Comparison of ENCODE assay signal across 22 cellular contexts in the genomic region with DNA sequence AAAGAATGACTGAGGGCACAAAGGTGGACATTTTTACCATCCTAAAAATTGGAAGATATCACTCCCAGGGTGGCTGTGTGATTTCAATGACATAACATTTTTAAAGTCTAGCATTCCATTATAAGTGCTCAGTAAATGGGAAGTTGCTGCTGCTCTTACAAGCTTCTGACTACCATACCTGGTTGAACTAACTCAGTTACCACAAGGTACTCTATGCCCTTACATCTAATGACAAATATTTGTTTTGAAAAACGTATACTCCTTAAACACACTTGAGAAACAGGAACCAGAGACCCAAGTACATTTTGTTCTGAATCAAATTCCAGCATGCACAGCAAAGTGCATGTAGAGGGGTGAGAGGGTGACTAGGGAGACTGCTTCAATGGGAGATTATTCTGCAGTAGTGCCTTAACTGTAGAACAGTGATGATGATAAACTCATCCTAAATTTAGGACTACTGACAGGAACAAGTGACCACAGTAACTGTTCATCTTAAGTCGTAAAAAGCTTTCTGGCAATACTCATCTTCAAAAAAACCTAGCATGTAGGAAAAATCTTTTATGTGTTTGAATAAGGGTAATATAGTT.
DNase-seq lines count a peak whose midpoint lies in the region; ATAC-seq and TF ChIP-seq lines count a peak whose summit lies in the region.
"Had no signal": no experiment of that assay in that cellular context is flagged by ENCODE, and none has a peak within 500 bp of the region (broad histone marks: within the 10 kb centered on the region; RNA-seq: fewer than 3 reads in every experiment).

No MANE protein-coding gene starts in this region.

- no peaks in the 10 kb centered on the region for H3K9me3 Mint-ChIP-seq in natural killer cell
- no peaks in the 10 kb centered on the region for H3K9me3 Mint-ChIP-seq in natural killer cell treated with Interleukin-12 subunit alpha and Interleukin-12 subunit beta and Interleukin-15 and Interleukin-18, amount 100 ng/mL, for 72 hours
- H3K9me3 Mint-ChIP-seq: activated naive CD8-positive, alpha-beta T cell treated with anti-CD3 and anti-CD28 coated beads, Interleukin-2, amount 10 ng/mL, durations not matched to agents 7 days and 5 days; CD14-positive monocyte; naive B cell; stimulated activated memory B cell treated with anti-CD40 and anti-IgM and Interleukin-4, amounts not matched to agents 10 μg/mL and 1 μg/mL and 100 μg/mL, for 72 hours had no signal

- H3K4me2 ChIP-seq in hepatocyte, result peak overlapping the region; percentile 21
- H3K4me2 ChIP-seq in smooth muscle cell, result peak overlapping the region; percentile 2
- H3K4me2 ChIP-seq: KMS-11, SK-N-SH had no signal

- H3K79me2 ChIP-seq in hepatocyte (peaks cover 99% of the 10 kb centered on the region), smooth muscle cell (ENCODE audit: low read depth) (peaks cover 97% of the 10 kb centered on the region)

- H3K9me3 ChIP-seq in hepatocyte (ENCODE audit: low read depth) (no peaks in the 10 kb centered on the region), smooth muscle cell (replicated peaks; ENCODE audit: low read depth) (no peaks in the 10 kb centered on the region)
- H3K9me3 ChIP-seq: body of pancreas, lower lobe of right lung, SK-N-SH had no signal

- 63% methylated on average over 2 of the region's 2 CpGs for WGBS in hepatocyte (ENCODE audit: low lambda C conversion rate, missing lambda C conversion rate)
- 62% methylated on average over 2 of the region's 2 CpGs for WGBS in smooth muscle cell (ENCODE audit: low lambda C conversion rate)

- H4K20me1 ChIP-seq in hepatocyte (ENCODE audit: insufficient read depth, poor library complexity, severe bottlenecking) (peaks cover 99% of the 10 kb centered on the region), smooth muscle cell (ENCODE audit: low read depth) (peaks cover 100% of the 10 kb centered on the region)

- H3K4me1 Mint-ChIP-seq in natural killer cell, result peaks cover 84 to 91% of the 10 kb centered on the region in 2 donors
- peaks cover 57 to 61% of the 10 kb centered on the region in 2 donors for H3K4me1 Mint-ChIP-seq in natural killer cell treated with Interleukin-12 subunit alpha and Interleukin-12 subunit beta and Interleukin-15 and Interleukin-18, amount 100 ng/mL, for 72 hours (ENCODE audit: low read depth in 2 of 2)

- H3K27me3 Mint-ChIP-seq in natural killer cell (ENCODE audit: low read depth in 2 of 2), result no peaks in the 10 kb centered on the region
- no peaks in the 10 kb centered on the region for H3K27me3 Mint-ChIP-seq in natural killer cell treated with Interleukin-12 subunit alpha and Interleukin-12 subunit beta and Interleukin-15 and Interleukin-18, amount 100 ng/mL, for 72 hours
- H3K27me3 Mint-ChIP-seq: activated naive CD8-positive, alpha-beta T cell treated with anti-CD3 and anti-CD28 coated beads, Interleukin-2, amount 10 ng/mL, durations not matched to agents 7 days and 5 days; naive B cell; stimulated activated memory B cell treated with anti-CD40 and anti-IgM and Interleukin-4, amounts not matched to agents 10 μg/mL and 1 μg/mL and 100 μg/mL, for 72 hours had no signal

- no peak for DNase-seq in natural killer cell
- no peak for DNase-seq in natural killer cell treated with Interleukin-12 subunit alpha and Interleukin-12 subunit beta and Interleukin-15 and Interleukin-18, amount 100 ng/mL, for 72 hours (ENCODE audit: low spot score)
- DNase-seq in hepatocyte (ENCODE audit: low spot score), result no peak
- DNase-seq in smooth muscle cell (lab: John Stamatoyannopoulos, UW; ENCODE audit: unreplicated experiment), result no peak
- DNase-seq in iPS-NIHi11 (ENCODE audit: low spot score), result no peak
- DNase-seq in NCI-H2227 (lab: John Stamatoyannopoulos, UW; ENCODE audit: unreplicated experiment), result no peak
- DNase-seq: activated naive CD8-positive, alpha-beta T cell treated with anti-CD3 and anti-CD28 coated beads, Interleukin-2, amount 10 ng/mL, durations not matched to agents 7 days and 5 days; activated T-cell treated with anti-CD3 and anti-CD28 coated beads, Interleukin-2, amount 50 U/mL, for 48 hours; body of pancreas; lower lobe of right lung; naive B cell; NCI-H1048; NCI-H2029 treated with DMSO at 0.1 percent for 48 hours; NCI-H446; SK-N-SH; stimulated activated CD4-positive, alpha-beta T cell treated with anti-CD3 and anti-CD28 coated beads, Interleukin-1b, Interleukin-23, amount 100 ng/mL, for 48 hours had no signal

- no peak overlapping the region for H3K4me3 ChIP-seq in hepatocyte
- no peak overlapping the region for H3K4me3 ChIP-seq in smooth muscle cell
- H3K4me3 ChIP-seq: body of pancreas, lower lobe of right lung had no signal

- H3K36me3 ChIP-seq in hepatocyte (replicated peaks; ENCODE audit: insufficient read depth, low read depth) (no peaks in the 10 kb centered on the region), smooth muscle cell (ENCODE audit: low read depth) (no peaks in the 10 kb centered on the region)
- H3K36me3 ChIP-seq: lower lobe of right lung had no signal

- H3K27me3 ChIP-seq in hepatocyte, result no peaks in the 10 kb centered on the region
- no peaks in the 10 kb centered on the region for H3K27me3 ChIP-seq in smooth muscle cell (ENCODE audit: low read depth)
- H3K27me3 ChIP-seq: body of pancreas had no signal

- no peaks in the 10 kb centered on the region for H3K36me3 Mint-ChIP-seq in natural killer cell
- H3K36me3 Mint-ChIP-seq in natural killer cell treated with Interleukin-12 subunit alpha and Interleukin-12 subunit beta and Interleukin-15 and Interleukin-18, amount 100 ng/mL, for 72 hours, result no peaks in the 10 kb centered on the region
- H3K36me3 Mint-ChIP-seq: naive B cell; stimulated activated memory B cell treated with anti-CD40 and anti-IgM and Interleukin-4, amounts not matched to agents 10 μg/mL and 1 μg/mL and 100 μg/mL, for 72 hours had no signal

- H3K27ac ChIP-seq in VCaP (peak overlapping the region; percentile 66), hepatocyte (no peak overlapping the region), smooth muscle cell (ENCODE audit: low read depth) (no peak overlapping the region)
- H3K27ac ChIP-seq: KMS-11, lower lobe of right lung, parathyroid adenoma had no signal

- peak overlapping the region; percentile 44 to 57 for H3K27ac Mint-ChIP-seq in natural killer cell
- no peak overlapping the region for H3K27ac Mint-ChIP-seq in natural killer cell treated with Interleukin-12 subunit alpha and Interleukin-12 subunit beta and Interleukin-15 and Interleukin-18, amount 100 ng/mL, for 72 hours
- H3K27ac Mint-ChIP-seq: activated naive CD8-positive, alpha-beta T cell treated with anti-CD3 and anti-CD28 coated beads, Interleukin-2, amount 10 ng/mL, durations not matched to agents 7 days and 5 days; stimulated activated memory B cell treated with anti-CD40 and anti-IgM and Interleukin-4, amounts not matched to agents 10 μg/mL and 1 μg/mL and 100 μg/mL, for 72 hours had no signal

- no peak for ATAC-seq in natural killer cell
- no peak for ATAC-seq in natural killer cell treated with Interleukin-12 subunit alpha and Interleukin-12 subunit beta and Interleukin-15 and Interleukin-18, amount 100 ng/mL, for 72 hours
- no peak for ATAC-seq in HG03439 (IDR thresholded peaks at IDR 0.05; ENCODE audit: unreplicated experiment)
- ATAC-seq: body of pancreas; stimulated activated memory B cell treated with anti-CD40 and anti-IgM and Interleukin-4, amounts not matched to agents 10 μg/mL and 1 μg/mL and 100 μg/mL, for 72 hours had no signal

- H3K4me1 ChIP-seq in hepatocyte (ENCODE audit: insufficient read depth) (peaks cover 29% of the 10 kb centered on the region), smooth muscle cell (ENCODE audit: low read depth) (peaks cover 19% of the 10 kb centered on the region)

- H3K9me2 ChIP-seq in hepatocyte (replicated peaks; ENCODE audit: insufficient read depth), result no peaks in the 10 kb centered on the region
- H3K9me2 ChIP-seq: SK-N-SH had no signal

- H3F3A ChIP-seq in smooth muscle cell (ENCODE audit: low read depth), result no peaks in the 10 kb centered on the region

- H3K4me3 Mint-ChIP-seq in natural killer cell, result no peak overlapping the region
- H3K4me3 Mint-ChIP-seq in natural killer cell treated with Interleukin-12 subunit alpha and Interleukin-12 subunit beta and Interleukin-15 and Interleukin-18, amount 100 ng/mL, for 72 hours, result no peak overlapping the region
- H3K4me3 Mint-ChIP-seq: activated naive CD8-positive, alpha-beta T cell treated with anti-CD3 and anti-CD28 coated beads, Interleukin-2, amount 10 ng/mL, durations not matched to agents 7 days and 5 days; CD14-positive monocyte; naive B cell; stimulated activated memory B cell treated with anti-CD40 and anti-IgM and Interleukin-4, amounts not matched to agents 10 μg/mL and 1 μg/mL and 100 μg/mL, for 72 hours had no signal

- H3K9ac ChIP-seq in smooth muscle cell (ENCODE audit: low read depth), result no peak overlapping the region
- H3K9ac ChIP-seq: KMS-11, parathyroid adenoma, SK-N-SH had no signal

- H2AFZ ChIP-seq in hepatocyte (no peak overlapping the region), smooth muscle cell (ENCODE audit: low read depth) (no peak overlapping the region)
- H2AFZ ChIP-seq: parathyroid adenoma had no signal

- TF ChIP-seq CTCF in natural killer cell (IDR thresholded peaks at IDR 0.05) (no peak), VCaP (conservative IDR thresholded peaks at IDR 0.05) (no peak), hepatocyte (IDR thresholded peaks at IDR 0.05; ENCODE audit: poor library complexity) (no peak), smooth muscle cell (IDR thresholded peaks at IDR 0.05; ENCODE audit: borderline replicate concordance, insufficient read depth, poor library complexity, severe bottlenecking) (no peak)

- intact Hi-C loops in natural killer cell (cut with micrococcal nuclease), result loop anchor here (5.0 to 10.0 kb wide), 2 partner anchors 33 to 65 kb away; no protein-coding TSS in a partner anchor

Comparison
In these comparisons a context has a peak if more than half of its experiments do, and no peak if none do; other contexts are left out.
1. H3K27ac Mint-ChIP-seq: peak in natural killer cell (2 of 2); none in natural killer cell treated with Interleukin-12 subunit alpha and Interleukin-12 subunit beta and Interleukin-15 and Interleukin-18, amount 100 ng/mL, for 72 hours (0 of 2).